ENCODE assay signal across 12 cellular contexts in genomic region chr1:204041803-204042505, GRCh38. TPM values are rescaled to one million over a fixed set of nuclear protein-coding genes. Genes with fewer than 3 reads are reported as not detected.
DNase-seq lines count a peak whose midpoint lies in the region; ATAC-seq and TF ChIP-seq lines count a peak whose summit lies in the region.
"Had no signal": no experiment of that assay in that cellular context is flagged by ENCODE, and none has a peak within 500 bp of the region (broad histone marks: within the 10 kb centered on the region; RNA-seq: fewer than 3 reads in every experiment).

No MANE protein-coding gene starts in this region.

- peak overlapping the region; percentile 35 for H3K4me2 ChIP-seq in skeletal muscle satellite cell (ENCODE audit: low read length)

- H3K27me3 ChIP-seq in skeletal muscle satellite cell (ENCODE audit: control insufficient read depth, insufficient read depth, low read length), result peaks cover 3% of the 10 kb centered on the region

- peak overlapping the region; percentile 1 for H3K9ac ChIP-seq in skeletal muscle satellite cell (ENCODE audit: low read depth, low read length)

- peaks cover 4% of the 10 kb centered on the region for H3K27me3 Mint-ChIP-seq in chondrocyte (ENCODE audit: low read depth)
- H3K27me3 Mint-ChIP-seq: activated naive CD8-positive, alpha-beta T cell treated with anti-CD3 and anti-CD28 coated beads, Interleukin-2, amount 50 U/mL, for 24 hours had no signal

- no peak for TF ChIP-seq CTCF in GM12865 (IDR thresholded peaks at IDR 0.05; ENCODE audit: insufficient read depth, low read depth, low read length, missing control alignments)
- TF ChIP-seq CTCF in chondrocyte (IDR thresholded peaks at IDR 0.05), result no peak

- peaks cover 2% of the 10 kb centered on the region for H3K36me3 Mint-ChIP-seq in chondrocyte (ENCODE audit: low read depth)

- peak overlapping the region; percentile 45 for H3K27ac Mint-ChIP-seq in chondrocyte (ENCODE audit: unreplicated experiment)
- H3K27ac Mint-ChIP-seq: activated naive CD8-positive, alpha-beta T cell treated with anti-CD3 and anti-CD28 coated beads, Interleukin-2, amount 50 U/mL, for 24 hours had no signal

- peaks cover 15% of the 10 kb centered on the region for H3K4me1 ChIP-seq in skeletal muscle satellite cell (ENCODE audit: control insufficient read depth, insufficient read depth, low read length)
- H3K4me1 ChIP-seq: SJCRH30 had no signal

- ATAC-seq in HG02610 (IDR thresholded peaks at IDR 0.05; ENCODE audit: unreplicated experiment), result no peak
- ATAC-seq: activated naive CD8-positive, alpha-beta T cell treated with anti-CD3 and anti-CD28 coated beads, Interleukin-2, amount 50 U/mL, for 24 hours had no signal

- no peak overlapping the region for H3K4me3 Mint-ChIP-seq in chondrocyte (ENCODE audit: unreplicated experiment)
- H3K4me3 Mint-ChIP-seq: activated naive CD8-positive, alpha-beta T cell treated with anti-CD3 and anti-CD28 coated beads, Interleukin-2, amount 50 U/mL, for 24 hours had no signal

- peak; percentile 6 for DNase-seq in GM12865 (ENCODE audit: low read depth)
- DNase-seq in chondrocyte (ENCODE audit: low spot score), result no peak
- DNase-seq in hepatic stellate cell (ENCODE audit: low spot score), result peak; percentile 31
- DNase-seq in activated CD4-positive, CD25-positive, alpha-beta regulatory T cell (lab: John Stamatoyannopoulos, UW), result no peak
- no peak for DNase-seq in cortex of kidney (lab: John Stamatoyannopoulos, UW)
- no peak for DNase-seq in SIG-M5 (lab: John Stamatoyannopoulos, UW)
- DNase-seq: activated naive CD8-positive, alpha-beta T cell treated with anti-CD3 and anti-CD28 coated beads, Interleukin-2, amount 50 U/mL, for 24 hours; MV-4-11; NCI-H446; SJCRH30 had no signal

- peaks cover 7% of the 10 kb centered on the region for H3K4me1 Mint-ChIP-seq in chondrocyte (ENCODE audit: low read depth)
- H3K4me1 Mint-ChIP-seq: activated naive CD8-positive, alpha-beta T cell treated with anti-CD3 and anti-CD28 coated beads, Interleukin-2, amount 50 U/mL, for 24 hours had no signal

- no peaks in the 10 kb centered on the region for H3K36me3 ChIP-seq in skeletal muscle satellite cell (ENCODE audit: insufficient read depth, low read length)
- H3K36me3 ChIP-seq: SJCRH30 had no signal

- H3K9me3 Mint-ChIP-seq in chondrocyte (ENCODE audit: low read depth), result no peaks in the 10 kb centered on the region
- H3K9me3 Mint-ChIP-seq: activated naive CD8-positive, alpha-beta T cell treated with anti-CD3 and anti-CD28 coated beads, Interleukin-2, amount 50 U/mL, for 24 hours had no signal

- H3K4me3 ChIP-seq in GM12865 (ENCODE audit: low read depth, low read length) (no peak overlapping the region), skeletal muscle satellite cell (ENCODE audit: low read length) (peak overlapping the region; percentile 12)
- H3K4me3 ChIP-seq: SJCRH30 had no signal

- H3K9me3 ChIP-seq in skeletal muscle satellite cell (replicated peaks; ENCODE audit: low read length), result no peaks in the 10 kb centered on the region
- H3K9me3 ChIP-seq: SJCRH30 had no signal

RNA-seq across cellular contexts. Expression of gene SOX13, which starts 31.0 kb away (rescaled TPM):
- total RNA-seq in chondrocyte, result 3.6 to 9.1 TPM (median 7.6 TPM) in 3 replicates
- total RNA-seq in skeletal muscle satellite cell (2012; rRNA removed), result 8.1 and 12.0 TPM in 2 replicates

Comparison
In these comparisons a context has a peak if more than half of its experiments do, and no peak if none do; other contexts are left out.
1. DNase-seq: peak in GM12865 (single experiment) and hepatic stellate cell (single experiment); none in chondrocyte (single experiment), activated CD4-positive, CD25-positive, alpha-beta regulatory T cell (0 of 4), cortex of kidney (single experiment) and SIG-M5 (single experiment).